ENCODE assay signal across 17 cellular contexts in genomic region chr14:95469134-95469481, GRCh38.
"Had no signal": no experiment of that assay in that cellular context is flagged by ENCODE, and none has a peak within 500 bp of the region (broad histone marks: within the 10 kb centered on the region; RNA-seq: fewer than 3 reads in every experiment).

No MANE protein-coding gene starts in this region.

- ATAC-seq: body of pancreas; stimulated activated naive B cell treated with anti-CD40 and anti-IgM and Interleukin-4, amounts not matched to agents 10 μg/mL and 1 μg/mL and 100 μg/mL, for 72 hours had no signal

- H3K9me3 ChIP-seq: body of pancreas, sigmoid colon, tibial nerve, vagina had no signal

- H3K27me3 ChIP-seq: body of pancreas, sigmoid colon, tibial nerve, vagina had no signal

- DNase-seq: activated CD4-positive, CD25-positive, alpha-beta regulatory T cell treated with anti-CD3 and anti-CD28 coated beads, Interleukin-2, amount 50 U/mL, for 72 hours; activated T-cell treated with anti-CD3 and anti-CD28 coated beads for 4 hours; amygdala; body of pancreas; caudate nucleus; foreskin fibroblast; glutamatergic neuron; kidney glomerular epithelial cell; mesenchymal stem cell; sigmoid colon; stimulated activated CD4-positive, alpha-beta T cell treated with anti-CD3 and anti-CD28 coated beads, Interleukin-1b, Interleukin-23, amount 100 ng/mL, for 48 hours; stimulated activated naive B cell treated with anti-CD40 and anti-IgM and Interleukin-4, amounts not matched to agents 10 μg/mL and 1 μg/mL and 100 μg/mL, for 72 hours; substantia nigra had no signal

- H3K4me3 Mint-ChIP-seq: activated naive CD4-positive, alpha-beta T cell treated with anti-CD3 and anti-CD28 coated beads, Interleukin-2, amount 50 U/mL, for 24 hours; stimulated activated naive B cell treated with anti-CD40 and anti-IgM and Interleukin-4, amounts not matched to agents 10 μg/mL and 1 μg/mL and 100 μg/mL, for 72 hours had no signal

- H3K4me1 ChIP-seq: body of pancreas had no signal

- H3K9me3 Mint-ChIP-seq: activated naive CD4-positive, alpha-beta T cell treated with anti-CD3 and anti-CD28 coated beads, Interleukin-2, amount 50 U/mL, for 24 hours; stimulated activated naive B cell treated with anti-CD40 and anti-IgM and Interleukin-4, amounts not matched to agents 10 μg/mL and 1 μg/mL and 100 μg/mL, for 72 hours had no signal

- H3K27ac ChIP-seq: body of pancreas, sigmoid colon, vagina had no signal

- H3K4me3 ChIP-seq: body of pancreas, coronary artery, sigmoid colon, tibial nerve, vagina had no signal

- H3K27me3 Mint-ChIP-seq: activated naive CD4-positive, alpha-beta T cell treated with anti-CD3 and anti-CD28 coated beads, Interleukin-2, amount 50 U/mL, for 24 hours; stimulated activated naive B cell treated with anti-CD40 and anti-IgM and Interleukin-4, amounts not matched to agents 10 μg/mL and 1 μg/mL and 100 μg/mL, for 72 hours had no signal
